ENCODE assay signal across 8 cellular contexts in genomic region chr1:248862695-248863010, GRCh38. TPM values are rescaled to one million over a fixed set of nuclear protein-coding genes. Genes with fewer than 3 reads are reported as not detected.
DNase-seq lines count a peak whose midpoint lies in the region; ATAC-seq, FAIRE-seq and TF ChIP-seq lines count a peak whose summit lies in the region.

No MANE protein-coding gene starts in this region.

- peak; percentile 3 for ATAC-seq in GM21576 (IDR thresholded peaks at IDR 0.05; ENCODE audit: unreplicated experiment)

- H3K4me3 Mint-ChIP-seq in CD8-positive, alpha-beta memory T cell: peak overlapping the region; percentile 91 to 96 (median 92)

- no peaks in the 10 kb centered on the region for H3K9me3 ChIP-seq in CD8-positive, alpha-beta memory T cell (ENCODE audit: low read length)
- H3K9me3 ChIP-seq in MM.1S (replicated peaks; ENCODE audit: insufficient read depth, low read length) (no peaks in the 10 kb centered on the region), endocrine pancreas (ENCODE audit: control insufficient read depth, low read length) (no peaks in the 10 kb centered on the region), prostate gland (no peaks in the 10 kb centered on the region)

- peak overlapping the region; percentile 95 for H3K4me2 ChIP-seq in MM.1S (ENCODE audit: low read depth, low read length)

- no peaks in the 10 kb centered on the region for H4K20me1 ChIP-seq in MM.1S (ENCODE audit: insufficient read depth, low read length)

- peak overlapping the region; percentile 51 for H3K27ac ChIP-seq in CD8-positive, alpha-beta memory T cell (ENCODE audit: low read depth, low read length)
- H3K27ac ChIP-seq in MM.1S (ENCODE audit: low read length) (no peak overlapping the region), prostate gland (peak overlapping the region; percentile 58 to 78)

- TF ChIP-seq CTCF in MM.1S (IDR thresholded peaks at IDR 0.05; ENCODE audit: low read length) (no peak), prostate gland (IDR thresholded peaks at IDR 0.05) (no peak)

- H3K36me3 Mint-ChIP-seq in CD8-positive, alpha-beta memory T cell: peaks cover 0 to 6% (median 0%) of the 10 kb centered on the region in 3 donors

- H3K4me1 ChIP-seq in CD8-positive, alpha-beta memory T cell (ENCODE audit: insufficient read depth, low read length): peaks cover 32% of the 10 kb centered on the region
- H3K4me1 ChIP-seq in MM.1S (ENCODE audit: low read length) (peaks cover 19% of the 10 kb centered on the region), endocrine pancreas (ENCODE audit: control insufficient read depth, insufficient read depth, low read length) (no peaks in the 10 kb centered on the region), prostate gland (replicated peaks) (peaks cover 6% of the 10 kb centered on the region)

- no peaks in the 10 kb centered on the region for H3K27me3 Mint-ChIP-seq in CD8-positive, alpha-beta memory T cell

- intact Hi-C loops in prostate gland (cut with DNase I): no loop called here

- H3K4me3 ChIP-seq in CD8-positive, alpha-beta memory T cell (ENCODE audit: low read length): peak overlapping the region; percentile 75
- H3K4me3 ChIP-seq in MM.1S (ENCODE audit: low read length) (peak overlapping the region; percentile 74), endocrine pancreas (ENCODE audit: control insufficient read depth, insufficient read depth, low read length) (no peak overlapping the region), prostate gland (peak overlapping the region; percentile 38 to 41)

- POLR2A ChIA-PET in CD8-positive, alpha-beta memory T cell (lab: Charles Lee): interaction anchor here (1.7 to 3.4 kb wide), 3 partner anchors 10 to 43 kb away, joined by 4 to 17 read pairs (median 14); partner anchors contain the start of genes PGBD2 and ZNF672

- TF ChIP-seq POLR2A in prostate gland (IDR thresholded peaks at IDR 0.05): no peak
- no peak for TF ChIP-seq POLR2A in GM12892 (IDR thresholded peaks at IDR 0.05; ENCODE audit: low read depth, low read length)

- H3K27ac Mint-ChIP-seq in CD8-positive, alpha-beta memory T cell: peak overlapping the region; percentile 87 to 95 (median 90)

- no peaks in the 10 kb centered on the region for H3K36me3 ChIP-seq in CD8-positive, alpha-beta memory T cell (ENCODE audit: insufficient read depth, low read length)
- H3K36me3 ChIP-seq in MM.1S (replicated peaks; ENCODE audit: insufficient read depth, low read length) (no peaks in the 10 kb centered on the region), endocrine pancreas (ENCODE audit: control insufficient read depth, insufficient read depth, low read length) (no peaks in the 10 kb centered on the region), prostate gland (no peaks in the 10 kb centered on the region)

- peaks cover 8% of the 10 kb centered on the region for H3K79me2 ChIP-seq in MM.1S (ENCODE audit: low read length)

- H3K27me3 ChIP-seq in CD8-positive, alpha-beta memory T cell (ENCODE audit: insufficient read depth, low read length, poor library complexity, severe bottlenecking): no peaks in the 10 kb centered on the region
- H3K27me3 ChIP-seq in MM.1S (replicated peaks; ENCODE audit: insufficient read depth, low read length) (peaks cover 14% of the 10 kb centered on the region), endocrine pancreas (ENCODE audit: control insufficient read depth, insufficient read depth, low read length) (no peaks in the 10 kb centered on the region), prostate gland (replicated peaks; ENCODE audit: insufficient read depth) (no peaks in the 10 kb centered on the region)

- H3K9me3 Mint-ChIP-seq in CD8-positive, alpha-beta memory T cell: no peaks in the 10 kb centered on the region

- peaks cover 5% of the 10 kb centered on the region; the same call in 1 of the 2 replicates for H3F3A ChIP-seq in MM.1S (ENCODE audit: insufficient read depth, low read length)

- 21% methylated on average over 4 of the region's 4 CpGs for WGBS in prostate gland

- no peaks in the 10 kb centered on the region for H3K9me2 ChIP-seq in MM.1S (replicated peaks; ENCODE audit: insufficient read depth, low read length)

- H3K9ac ChIP-seq in MM.1S (ENCODE audit: low read length) (peak overlapping the region; percentile 52; the same call in 1 of the 2 replicates), endocrine pancreas (ENCODE audit: control insufficient read depth, insufficient read depth, low read length) (peak overlapping the region; percentile 19)

- peak overlapping the region; percentile 93 for H2AFZ ChIP-seq in MM.1S (ENCODE audit: low read length)

- FAIRE-seq in GM12892 (lab: Jason Lieb, UNC): no peak

- peaks cover 39 to 60% (median 53%) of the 10 kb centered on the region in 3 donors for H3K4me1 Mint-ChIP-seq in CD8-positive, alpha-beta memory T cell

- DNase-seq in CD8-positive, alpha-beta memory T cell: no peak
- DNase-seq in MM.1S: no peak
- no peak for DNase-seq in prostate gland (ENCODE audit: low spot score)
- DNase-seq in SHP77 (lab: John Stamatoyannopoulos, UW): no peak
- DNase-seq in GM12892 (ENCODE audit: insufficient read length): no peak
- no peak for DNase-seq in NAMALWA (ENCODE audit: low spot score)

- CTCF ChIA-PET in CD8-positive, alpha-beta memory T cell (lab: Charles Lee): interaction anchor here (0.8 to 2.7 kb wide), 6 partner anchors 11 to 38 kb away, joined by 3 to 14 read pairs (median 4); partner anchors contain the start of gene SH3BP5L

RNA-seq across cellular contexts. Expression of gene ZNF692, which starts 3.8 kb away (rescaled TPM):
- 10 to 100 TPM; 56.0 to 58.7 TPM for total RNA-seq in CD8-positive, alpha-beta memory T cell
- polyA plus RNA-seq in CD8-positive, alpha-beta memory T cell: 9.6 TPM
- 10 to 100 TPM; 65.0 to 99.7 TPM for total RNA-seq in prostate gland
- 55.9 TPM for polyA plus RNA-seq in GM12892 (2012; ENCODE audit: missing spikeins)

RNA-seq across cellular contexts. Expression of gene ZNF672, which starts 24.6 kb away (rescaled TPM):
- 10 to 100 TPM; 52.1 to 55.2 TPM for total RNA-seq in CD8-positive, alpha-beta memory T cell
- polyA plus RNA-seq in CD8-positive, alpha-beta memory T cell: 29.6 TPM
- total RNA-seq in prostate gland: 10 to 100 TPM; 44.2 to 63.1 TPM
- polyA plus RNA-seq in GM12892 (2012; ENCODE audit: missing spikeins): 17.9 TPM

RNA-seq across cellular contexts. Expression of gene SH3BP5L, which starts 36.9 kb away (rescaled TPM):
- 10 to 100 TPM; 20.1 to 21.8 TPM for total RNA-seq in CD8-positive, alpha-beta memory T cell
- polyA plus RNA-seq in CD8-positive, alpha-beta memory T cell: 3.8 TPM
- total RNA-seq in prostate gland: 10 to 100 TPM; 23.3 to 35.3 TPM
- polyA plus RNA-seq in GM12892 (2012; ENCODE audit: missing spikeins): 5.6 TPM

RNA-seq across cellular contexts. Expression of gene PGBD2, which starts 43.4 kb away (rescaled TPM):
- 1 to 10 TPM; 7.0 to 8.1 TPM for total RNA-seq in CD8-positive, alpha-beta memory T cell
- polyA plus RNA-seq in CD8-positive, alpha-beta memory T cell: 13.7 TPM
- total RNA-seq in prostate gland: 10 to 100 TPM in 1 of 2 donors, 1 to 10 TPM in 1; 8.6 to 12.6 TPM
- 2.8 TPM for polyA plus RNA-seq in GM12892 (2012; ENCODE audit: missing spikeins)
